Comparison of ENCODE assay signal across 20 cellular contexts in the genomic region with DNA sequence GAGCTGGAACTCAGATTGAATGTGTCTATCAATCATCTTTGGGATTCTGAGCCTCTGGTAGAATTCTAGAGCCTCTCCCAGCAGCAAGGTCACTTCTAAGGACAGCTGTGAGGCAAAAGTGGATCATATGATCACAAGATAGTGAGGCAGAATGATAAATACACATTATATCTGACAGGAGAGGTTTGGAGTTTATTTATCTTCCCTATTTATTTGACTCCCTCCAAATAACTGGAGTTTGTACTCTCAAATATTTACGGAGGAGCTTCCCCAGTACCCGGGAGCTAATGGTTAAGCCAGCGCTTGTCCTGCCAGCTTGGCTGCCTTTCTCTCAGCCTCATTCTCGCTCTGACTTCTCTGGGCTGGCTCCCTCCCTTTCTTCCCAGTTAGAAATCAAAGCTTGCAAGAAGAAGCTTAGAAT. TPM values are rescaled to one million over a fixed set of nuclear protein-coding genes. Genes with fewer than 3 reads are reported as not detected.
A peak's percentile ranks its signal among the peaks of the same experiment; 100 is the strongest.
DNase-seq lines count a peak whose midpoint lies in the region; ATAC-seq and TF ChIP-seq lines count a peak whose summit lies in the region.
"Had no signal": no experiment of that assay in that cellular context is flagged by ENCODE, and none has a peak within 500 bp of the region (broad histone marks: within the 10 kb centered on the region; RNA-seq: fewer than 3 reads in every experiment).

No MANE protein-coding gene starts in this region.

- H3K4me1 ChIP-seq in left ventricle myocardium inferior (peaks cover 32% of the 10 kb centered on the region), suprapubic skin (peaks cover 30% of the 10 kb centered on the region)
- H3K4me1 ChIP-seq: foreskin keratinocyte had no signal

- no peaks in the 10 kb centered on the region for H3K36me3 ChIP-seq in left ventricle myocardium inferior
- H3K36me3 ChIP-seq in suprapubic skin = no peaks in the 10 kb centered on the region

- ATAC-seq in GM18909 (IDR thresholded peaks at IDR 0.05; ENCODE audit: poor library complexity, unreplicated experiment) (no peak), HG02840 (IDR thresholded peaks at IDR 0.05; ENCODE audit: low FRiP score, unreplicated experiment) (no peak)
- ATAC-seq: effector memory CD8-positive, alpha-beta T cell; foreskin keratinocyte had no signal

- intact Hi-C loops in left ventricle myocardium inferior (cut with micrococcal nuclease) = no loop called here

- peak overlapping the region; percentile 41 for H3K4me3 ChIP-seq in left ventricle myocardium inferior
- no peak overlapping the region for H3K4me3 ChIP-seq in suprapubic skin

- 20% methylated on average over 4 of the region's 4 CpGs for WGBS in suprapubic skin

- DNase-seq in NCI-H345 (lab: John Stamatoyannopoulos, UW) = peak; percentile 10
- no peak for DNase-seq in NCI-H345 treated with DMSO at 0.1 percent for 48 hours (lab: John Stamatoyannopoulos, UW; ENCODE audit: unreplicated experiment)
- DNase-seq in left ventricle myocardium inferior = no peak
- peak; percentile 17 for DNase-seq in myocyte (ENCODE audit: low read depth)
- DNase-seq in suprapubic skin (ENCODE audit: low spot score in 2 of 2) = no peak
- no peak for DNase-seq in GM10266 (ENCODE audit: extremely low spot score)
- DNase-seq: activated CD8-positive, alpha-beta memory T cell treated with anti-CD3 and anti-CD28 coated beads, Interleukin-2, amount 50 U/mL, for 48 hours; Calu3; effector memory CD8-positive, alpha-beta T cell; foreskin keratinocyte; H7; NCI-H187; NCI-H69; stimulated activated CD4-positive, alpha-beta T cell treated with anti-CD3 and anti-CD28 coated beads, Interleukin-4, amount 100 ng/mL, for 24 hours had no signal

- H3K27me3 ChIP-seq in left ventricle myocardium inferior (ENCODE audit: low read depth) = no peaks in the 10 kb centered on the region
- no peaks in the 10 kb centered on the region for H3K27me3 ChIP-seq in suprapubic skin

- peak overlapping the region; percentile 67 for H3K27ac ChIP-seq in left ventricle myocardium inferior (replicated peaks)
- H3K27ac ChIP-seq in suprapubic skin = peak overlapping the region; percentile 5
- H3K27ac ChIP-seq: foreskin keratinocyte, HL-60 had no signal

- H3K9me3 ChIP-seq in left ventricle myocardium inferior (replicated peaks) (peaks cover 8% of the 10 kb centered on the region), suprapubic skin (no peaks in the 10 kb centered on the region)

- TF ChIP-seq POLR2A in suprapubic skin (IDR thresholded peaks at IDR 0.05) = no peak

- TF ChIP-seq CTCF in left ventricle myocardium inferior (IDR thresholded peaks at IDR 0.05; ENCODE audit: borderline replicate concordance) = no peak
- TF ChIP-seq CTCF in suprapubic skin (IDR thresholded peaks at IDR 0.05) = no peak
- no peak for TF ChIP-seq CTCF in GM10266 (IDR thresholded peaks at IDR 0.05; ENCODE audit: control insufficient read depth, insufficient read depth, low read depth, missing control alignments)

- TF ChIP-seq EP300 in suprapubic skin (IDR thresholded peaks at IDR 0.05) = no peak

RNA-seq across cellular contexts. Expression of a gene that starts 2.3 kb away (rescaled TPM):
- total RNA-seq in left ventricle myocardium inferior (65.5 TPM), myocyte (not detected in 2 replicates), suprapubic skin (100 to 1,000 TPM in 1 of 4 donors, 10 to 100 TPM in 3; 20.9 to 389 (median 33.5) TPM)
- polyA plus RNA-seq in myocyte (2012) = not detected
- total RNA-seq: A673; activated naive CD4-positive, alpha-beta T cell treated with anti-CD3 and anti-CD28 coated beads, Interleukin-2, amount 50 U/mL, for 72 hours; Calu3; foreskin keratinocyte; H7 had no signal
- polyA plus RNA-seq: foreskin keratinocyte had no signal

RNA-seq across cellular contexts. Expression of a gene that starts 44.9 kb away (rescaled TPM):
- total RNA-seq in left ventricle myocardium inferior = not detected
- total RNA-seq in myocyte = not detected in 2 replicates
- not detected for polyA plus RNA-seq in myocyte (2012)
- not detected for total RNA-seq in suprapubic skin
- total RNA-seq: A673, bronchial epithelial cell, Calu3, foreskin keratinocyte, H7 had no signal
- polyA plus RNA-seq: foreskin keratinocyte had no signal

RNA-seq across cellular contexts. Expression of a gene that starts 54.6 kb away (rescaled TPM):
- 6.4 TPM for total RNA-seq in left ventricle myocardium inferior
- total RNA-seq in myocyte = 23.9 and 26.6 TPM in 2 replicates
- polyA plus RNA-seq in myocyte (2012) = 193 TPM
- total RNA-seq in suprapubic skin = 100 to 1,000 TPM in 2 of 4 donors, 10 to 100 TPM in 2; 81.3 to 130 (median 100.0) TPM

Comparison
In these comparisons a context has a peak if more than half of its experiments do, and no peak if none do; other contexts are left out.
1. DNase-seq: peak in NCI-H345 (single experiment) and myocyte (single experiment); none in NCI-H345 treated with DMSO at 0.1 percent for 48 hours (single experiment), left ventricle myocardium inferior (single experiment), suprapubic skin (0 of 2) and GM10266 (single experiment).
2. RNA of a gene that starts 2.3 kb away (total RNA-seq): 65.5 TPM in left ventricle myocardium inferior (single experiment) and 20.9 to 389 TPM in suprapubic skin; not detected in myocyte; every median in the first group is over 10 times any median in the second.